25 cellular contexts compared by ENCODE assay signal in genomic region chr12:53530920-53531319, GRCh38. TPM values are rescaled to one million over a fixed set of nuclear protein-coding genes. Genes with fewer than 3 reads are reported as not detected.
A peak's percentile ranks its signal among the peaks of the same experiment; 100 is the strongest.
DNase-seq lines count a peak whose midpoint lies in the region; ATAC-seq and TF ChIP-seq lines count a peak whose summit lies in the region.
"Had no signal": no experiment of that assay in that cellular context is flagged by ENCODE, and none has a peak within 500 bp of the region (broad histone marks: within the 10 kb centered on the region; RNA-seq: fewer than 3 reads in every experiment).

No MANE protein-coding gene starts in this region.

- DNase-seq in AG08395 (ENCODE audit: low spot score), result peak; percentile 40
- DNase-seq in HT1080 (ENCODE audit: low read depth), result peak; percentile 68
- peak; percentile 43 for DNase-seq in adipocyte (ENCODE audit: low read depth)
- peak; percentile 13 for DNase-seq in fibroblast of the aortic adventitia (ENCODE audit: low read depth)
- no peak for DNase-seq in activated effector memory CD4-positive, alpha-beta T cell treated with Interleukin-2 at 50 U/mL for 16 hours
- no peak for DNase-seq in SHP77 treated with DMSO at 0.1 percent for 48 hours (lab: John Stamatoyannopoulos, UW)
- no peak for DNase-seq in activated T-helper 2 cell treated with anti-CD3 and anti-CD28 coated beads, Interferon-gamma antibody, Interleukin-2, Interleukin-4, amounts not matched to agents 10 μg/mL and 5 μg/mL and 100 μg/mL, durations not matched to agents 14 hours and 24 hours and 36 hours (ENCODE audit: low spot score)
- no peak for DNase-seq in Right ventricle myocardium inferior (ENCODE audit: missing footprints)
- DNase-seq: activated CD4-positive, alpha-beta T cell treated with anti-CD3 and anti-CD28 coated beads for 1 hour; activated naive CD8-positive, alpha-beta T cell treated with anti-CD3 and anti-CD28 coated beads, Interleukin-2, amount 10 ng/mL, durations not matched to agents 7 days and 5 days; caudate nucleus; CD4-positive, alpha-beta T cell; esophagus squamous epithelium; GOT3; hypothalamus; left cardiac atrium; NCI-H2029 treated with DMSO at 0.1 percent for 48 hours; NCI-H524; T-helper 9 cell; thyroid gland had no signal

- TF ChIP-seq CTCF in fibroblast of the aortic adventitia (IDR thresholded peaks at IDR 0.05; ENCODE audit: insufficient read depth, low read length), result no peak

- intact Hi-C loops in activated T-helper 2 cell treated with anti-CD3 and anti-CD28 coated beads, Interferon-gamma antibody, Interleukin-2, Interleukin-4, amounts not matched to agents 10 μg/mL and 5 μg/mL and 100 μg/mL, durations not matched to agents 14 hours and 24 hours and 36 hours (cut with micrococcal nuclease), result no loop called here
- intact Hi-C loops in Right ventricle myocardium inferior (cut with DNase I), result no loop called here

- peaks cover 14% of the 10 kb centered on the region for H3K4me1 ChIP-seq in adipocyte (ENCODE audit: control insufficient read depth, insufficient read depth, low read length)
- H3K4me1 ChIP-seq: esophagus squamous epithelium, thyroid gland had no signal

- peaks cover 67% of the 10 kb centered on the region for H3K36me3 ChIP-seq in adipocyte (ENCODE audit: control insufficient read depth, insufficient read depth, low read length, severe bottlenecking)

- H3K4me3 Mint-ChIP-seq in activated T-helper 2 cell treated with anti-CD3 and anti-CD28 coated beads, Interferon-gamma antibody, Interleukin-2, Interleukin-4, amounts not matched to agents 10 μg/mL and 5 μg/mL and 100 μg/mL, durations not matched to agents 14 hours and 24 hours and 36 hours (ENCODE audit: low read depth), result no peak overlapping the region
- H3K4me3 Mint-ChIP-seq: activated naive CD8-positive, alpha-beta T cell treated with anti-CD3 and anti-CD28 coated beads, Interleukin-2, amount 10 ng/mL, durations not matched to agents 7 days and 5 days; activated T-helper 1 cell treated with anti-CD3 and anti-CD28 coated beads, Interleukin-12 subunit alpha, Interleukin-12 subunit beta, Interleukin-2, Interleukin-4 antibody, amounts not matched to agents 30 ng/mL and 10 ng/mL and 1 ng/mL, durations not matched to agents 14 hours and 24 hours and 36 hours; CD4-positive, alpha-beta T cell; IgD-negative memory B cell; neural crest cell had no signal

- H3K36me3 Mint-ChIP-seq in activated T-helper 2 cell treated with anti-CD3 and anti-CD28 coated beads, Interferon-gamma antibody, Interleukin-2, Interleukin-4, amounts not matched to agents 10 μg/mL and 5 μg/mL and 100 μg/mL, durations not matched to agents 14 hours and 24 hours and 36 hours (ENCODE audit: low read depth), result peaks cover 41% of the 10 kb centered on the region

- no peak overlapping the region for H3K27ac Mint-ChIP-seq in activated T-helper 2 cell treated with anti-CD3 and anti-CD28 coated beads, Interferon-gamma antibody, Interleukin-2, Interleukin-4, amounts not matched to agents 10 μg/mL and 5 μg/mL and 100 μg/mL, durations not matched to agents 14 hours and 24 hours and 36 hours
- H3K27ac Mint-ChIP-seq: activated naive CD8-positive, alpha-beta T cell treated with anti-CD3 and anti-CD28 coated beads, Interleukin-2, amount 10 ng/mL, durations not matched to agents 7 days and 5 days; activated T-helper 1 cell treated with anti-CD3 and anti-CD28 coated beads, Interleukin-12 subunit alpha, Interleukin-12 subunit beta, Interleukin-2, Interleukin-4 antibody, amounts not matched to agents 30 ng/mL and 10 ng/mL and 1 ng/mL, durations not matched to agents 14 hours and 24 hours and 36 hours; CD4-positive, alpha-beta T cell; IgD-negative memory B cell had no signal

- H3K9ac ChIP-seq in adipocyte (ENCODE audit: low read length), result no peak overlapping the region

- no peaks in the 10 kb centered on the region for H3K27me3 Mint-ChIP-seq in activated T-helper 2 cell treated with anti-CD3 and anti-CD28 coated beads, Interferon-gamma antibody, Interleukin-2, Interleukin-4, amounts not matched to agents 10 μg/mL and 5 μg/mL and 100 μg/mL, durations not matched to agents 14 hours and 24 hours and 36 hours (ENCODE audit: low read depth)
- H3K27me3 Mint-ChIP-seq: activated naive CD8-positive, alpha-beta T cell treated with anti-CD3 and anti-CD28 coated beads, Interleukin-2, amount 10 ng/mL, durations not matched to agents 7 days and 5 days; CD4-positive, alpha-beta T cell; IgD-negative memory B cell had no signal

- no peaks in the 10 kb centered on the region for H3K27me3 ChIP-seq in adipocyte (replicated peaks; ENCODE audit: control insufficient read depth, insufficient read depth, low read length)
- H3K27me3 ChIP-seq: esophagus squamous epithelium, thyroid gland had no signal

- ATAC-seq in Right ventricle myocardium inferior, result no peak
- ATAC-seq: left cardiac atrium had no signal

- H3K9me3 Mint-ChIP-seq in activated T-helper 2 cell treated with anti-CD3 and anti-CD28 coated beads, Interferon-gamma antibody, Interleukin-2, Interleukin-4, amounts not matched to agents 10 μg/mL and 5 μg/mL and 100 μg/mL, durations not matched to agents 14 hours and 24 hours and 36 hours, result no peaks in the 10 kb centered on the region
- H3K9me3 Mint-ChIP-seq: activated naive CD8-positive, alpha-beta T cell treated with anti-CD3 and anti-CD28 coated beads, Interleukin-2, amount 10 ng/mL, durations not matched to agents 7 days and 5 days; activated T-helper 1 cell treated with anti-CD3 and anti-CD28 coated beads, Interleukin-12 subunit alpha, Interleukin-12 subunit beta, Interleukin-2, Interleukin-4 antibody, amounts not matched to agents 30 ng/mL and 10 ng/mL and 1 ng/mL, durations not matched to agents 14 hours and 24 hours and 36 hours; CD4-positive, alpha-beta T cell; IgD-negative memory B cell; neural crest cell had no signal

- H3K4me3 ChIP-seq in adipocyte (ENCODE audit: low read length) (no peak overlapping the region), fibroblast of the aortic adventitia (ENCODE audit: low read depth, low read length) (no peak overlapping the region)
- H3K4me3 ChIP-seq: esophagus squamous epithelium, thyroid gland had no signal

- H3K4me1 Mint-ChIP-seq in activated T-helper 2 cell treated with anti-CD3 and anti-CD28 coated beads, Interferon-gamma antibody, Interleukin-2, Interleukin-4, amounts not matched to agents 10 μg/mL and 5 μg/mL and 100 μg/mL, durations not matched to agents 14 hours and 24 hours and 36 hours (ENCODE audit: low read depth), result no peaks in the 10 kb centered on the region
- H3K4me1 Mint-ChIP-seq: activated naive CD8-positive, alpha-beta T cell treated with anti-CD3 and anti-CD28 coated beads, Interleukin-2, amount 10 ng/mL, durations not matched to agents 7 days and 5 days; IgD-negative memory B cell; neural crest cell had no signal

- H3K9me3 ChIP-seq in adipocyte (ENCODE audit: control insufficient read depth, low read length), result no peaks in the 10 kb centered on the region
- H3K9me3 ChIP-seq: esophagus squamous epithelium, thyroid gland had no signal

RNA-seq across cellular contexts. Expression of gene NPFF, which starts 23.6 kb away (rescaled TPM):
- not detected in 2 replicates for total RNA-seq in HT1080 (2014; rRNA removed; shearing (Covaris generic))
- not detected in 2 replicates for polyA plus RNA-seq in HT1080 (2015; cell fraction: cytosol; rRNA removed)
- not detected in 2 replicates for polyA plus RNA-seq in HT1080 (2015; cell fraction: nucleus; rRNA removed)
- total RNA-seq in fibroblast of the aortic adventitia (ENCODE audit: low replicate concordance), result not detected in 2 replicates
- not detected in 2 replicates for total RNA-seq in activated T-helper 2 cell treated with anti-CD3 and anti-CD28 coated beads, Interferon-gamma antibody, Interleukin-2, Interleukin-4, amounts not matched to agents 10 μg/mL and 5 μg/mL and 100 μg/mL, durations not matched to agents 14 hours and 24 hours and 36 hours
- not detected for total RNA-seq in Right ventricle myocardium inferior
- total RNA-seq: A673; activated naive CD8-positive, alpha-beta T cell treated with anti-CD3 and anti-CD28 coated beads, Interleukin-2, amount 10 ng/mL, durations not matched to agents 7 days and 5 days; activated T-helper 1 cell treated with anti-CD3 and anti-CD28 coated beads, Interleukin-12 subunit alpha, Interleukin-12 subunit beta, Interleukin-2, Interleukin-4 antibody, amounts not matched to agents 30 ng/mL and 10 ng/mL and 1 ng/mL, durations not matched to agents 14 hours and 24 hours and 36 hours; CD4-positive, alpha-beta T cell; left cardiac atrium; neural crest cell; SK-MEL-5; thyroid gland had no signal
- polyA plus RNA-seq: IgD-negative memory B cell had no signal

RNA-seq across cellular contexts. Expression of gene TARBP2, which starts 29.8 kb away (rescaled TPM):
- total RNA-seq in HT1080 (2014; rRNA removed; shearing (Covaris generic)), result 88.1 and 98.4 TPM in 2 replicates
- polyA plus RNA-seq in HT1080 (2015; cell fraction: cytosol; rRNA removed), result 33.6 and 42.4 TPM in 2 replicates
- polyA plus RNA-seq in HT1080 (2015; cell fraction: nucleus; rRNA removed), result 88.7 and 97.6 TPM in 2 replicates
- total RNA-seq in fibroblast of the aortic adventitia (ENCODE audit: low replicate concordance), result 32.4 and 43.9 TPM in 2 replicates
- 43.9 and 47.0 TPM in 2 replicates for total RNA-seq in activated T-helper 2 cell treated with anti-CD3 and anti-CD28 coated beads, Interferon-gamma antibody, Interleukin-2, Interleukin-4, amounts not matched to agents 10 μg/mL and 5 μg/mL and 100 μg/mL, durations not matched to agents 14 hours and 24 hours and 36 hours
- 10.9 TPM for total RNA-seq in Right ventricle myocardium inferior

RNA-seq across cellular contexts. Expression of gene MAP3K12, which starts 31.7 kb away (rescaled TPM):
- total RNA-seq in HT1080 (2014; rRNA removed; shearing (Covaris generic)), result 12.3 and 18.9 TPM in 2 replicates
- 6.9 and 9.9 TPM in 2 replicates for polyA plus RNA-seq in HT1080 (2015; cell fraction: cytosol; rRNA removed)
- 76.6 and 83.4 TPM in 2 replicates for polyA plus RNA-seq in HT1080 (2015; cell fraction: nucleus; rRNA removed)
- total RNA-seq in fibroblast of the aortic adventitia (ENCODE audit: low replicate concordance), result 32.1 and 118 TPM in 2 replicates
- total RNA-seq in activated T-helper 2 cell treated with anti-CD3 and anti-CD28 coated beads, Interferon-gamma antibody, Interleukin-2, Interleukin-4, amounts not matched to agents 10 μg/mL and 5 μg/mL and 100 μg/mL, durations not matched to agents 14 hours and 24 hours and 36 hours, result 14.4 and 14.7 TPM in 2 replicates
- 5.6 TPM for total RNA-seq in Right ventricle myocardium inferior

Comparison
In these comparisons a context has a peak if more than half of its experiments do, and no peak if none do; other contexts are left out.
1. DNase-seq: peak in AG08395 (single experiment), HT1080 (single experiment), adipocyte (single experiment) and fibroblast of the aortic adventitia (single experiment); none in activated effector memory CD4-positive, alpha-beta T cell treated with Interleukin-2 at 50 U/mL for 16 hours (single experiment), SHP77 treated with DMSO at 0.1 percent for 48 hours (single experiment), activated T-helper 2 cell treated with anti-CD3 and anti-CD28 coated beads, Interferon-gamma antibody, Interleukin-2, Interleukin-4, amounts not matched to agents 10 μg/mL and 5 μg/mL and 100 μg/mL, durations not matched to agents 14 hours and 24 hours and 36 hours (single experiment) and Right ventricle myocardium inferior (single experiment).